12 cellular contexts compared by ENCODE assay signal in the genomic region with DNA sequence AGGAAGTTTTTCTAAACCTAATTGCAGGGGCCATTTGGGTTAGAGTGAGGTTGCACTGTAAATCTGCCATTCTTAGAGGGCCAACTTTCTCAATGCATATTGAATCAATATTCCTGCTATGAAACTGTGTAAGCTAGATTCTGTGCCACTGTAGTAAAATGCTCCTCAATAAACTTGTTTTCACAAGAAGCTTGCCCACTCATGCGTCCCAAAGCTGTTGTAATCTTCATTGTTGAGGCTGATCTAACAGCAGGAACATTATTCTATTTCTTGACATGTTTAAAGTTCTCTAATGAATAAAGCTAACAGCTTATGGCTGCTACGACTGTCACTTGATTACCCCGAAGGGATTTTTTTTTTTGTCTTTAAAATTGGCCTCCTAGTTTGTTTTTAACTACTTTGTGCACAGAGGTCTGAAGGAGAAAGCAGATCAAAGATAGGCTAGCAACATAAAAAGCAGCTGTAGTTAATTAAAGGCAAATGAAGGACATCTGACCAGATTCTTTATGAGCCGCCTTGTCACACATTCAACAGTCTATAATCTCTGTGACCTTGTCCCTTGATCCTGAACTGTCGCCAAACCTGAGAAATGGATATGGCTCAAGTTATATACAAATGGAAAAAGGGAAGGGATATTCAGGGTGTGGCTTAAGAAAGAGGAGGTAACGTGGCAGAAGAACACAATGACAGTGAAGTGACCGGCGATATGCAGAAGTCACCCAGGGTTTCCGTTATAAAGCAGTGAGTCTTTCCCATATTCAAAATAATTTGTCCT.
"Had no signal": no experiment of that assay in that cellular context is flagged by ENCODE, and none has a peak within 500 bp of the region (broad histone marks: within the 10 kb centered on the region; RNA-seq: fewer than 3 reads in every experiment).

No MANE protein-coding gene starts in this region.

- ATAC-seq: lower lobe of right lung; natural killer cell treated with Interleukin-12 subunit alpha and Interleukin-12 subunit beta and Interleukin-15 and Interleukin-18, amount 100 ng/mL, for 72 hours; stimulated activated naive CD8-positive, alpha-beta T cell treated with anti-CD3 and anti-CD28 coated beads, Interleukin-15, Interleukin-2, amounts not matched to agents 100 U/mL and 50 U/mL, for 24 hours had no signal

- H3K9me3 ChIP-seq: esophagus muscularis mucosa, lower lobe of right lung, tibial artery had no signal

- H3K4me3 ChIP-seq: esophagus muscularis mucosa, lower lobe of right lung, tibial artery had no signal

- H3K36me3 ChIP-seq: esophagus muscularis mucosa, lower lobe of right lung, tibial artery had no signal

- DNase-seq: activated CD4-positive, alpha-beta T cell treated with anti-CD3 and anti-CD28 coated beads, Interleukin-2, amount 50 U/mL, for 4 hours; effector CD4-positive, alpha-beta T cell; immature natural killer cell; lower lobe of right lung; nucleus accumbens; posterior cingulate gyrus; stimulated activated naive CD8-positive, alpha-beta T cell treated with anti-CD3 and anti-CD28 coated beads, Interleukin-15, Interleukin-2, amounts not matched to agents 100 U/mL and 50 U/mL, for 24 hours; substantia nigra; T-helper 2 cell; tibial artery had no signal

- H3K27ac ChIP-seq: esophagus muscularis mucosa, lower lobe of right lung, tibial artery had no signal

- H3K27me3 ChIP-seq: esophagus muscularis mucosa, tibial artery had no signal

- H3K4me1 ChIP-seq: esophagus muscularis mucosa, lower lobe of right lung, tibial artery had no signal
